In the genomic region with DNA sequence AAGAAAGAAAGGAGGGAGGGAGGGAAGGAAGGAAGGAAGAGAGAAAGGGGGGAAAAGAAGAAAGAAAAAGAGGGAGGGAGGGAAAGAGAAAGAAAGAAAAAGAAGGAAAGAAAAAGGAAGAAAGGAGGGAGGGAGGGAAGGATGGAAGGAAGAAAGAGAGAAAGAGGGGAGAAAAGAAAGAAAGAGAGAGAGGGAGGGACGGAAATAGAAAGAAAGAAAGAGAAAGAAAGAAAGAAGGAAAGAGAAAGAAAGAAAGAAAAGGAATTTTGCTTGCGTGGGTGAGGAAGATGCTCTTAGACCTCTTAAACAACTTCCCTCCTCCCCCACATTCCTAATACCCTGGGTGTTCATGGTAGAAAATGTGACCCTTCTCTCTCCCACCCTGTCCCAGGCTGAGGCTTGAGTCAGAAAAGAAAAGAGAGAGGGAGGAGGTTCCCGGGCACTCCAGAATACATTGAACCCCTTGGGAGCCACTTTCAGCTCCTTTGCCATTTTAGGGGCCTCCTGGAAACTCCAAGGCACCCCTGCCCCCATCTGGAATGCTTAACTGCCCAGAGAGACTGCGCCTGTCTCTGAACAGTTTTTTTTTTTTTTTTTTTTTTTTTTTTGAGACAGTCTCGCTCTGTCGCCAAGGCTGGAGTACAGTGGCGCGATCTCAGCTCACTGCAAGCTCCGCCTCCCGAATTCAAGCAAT, we compare ENCODE assay signal across 11 cellular contexts. TPM values are rescaled to one million over a fixed set of nuclear protein-coding genes. Genes with fewer than 3 reads are reported as not detected.
DNase-seq lines count a peak whose midpoint lies in the region; TF ChIP-seq lines count a peak whose summit lies in the region.
"Had no signal": no experiment of that assay in that cellular context is flagged by ENCODE, and none has a peak within 500 bp of the region (broad histone marks: within the 10 kb centered on the region; RNA-seq: fewer than 3 reads in every experiment).

No MANE protein-coding gene starts in this region.

- no peak overlapping the region for H3K27ac Mint-ChIP-seq in T-helper 2 cell treated with Interferon-gamma antibody and Interleukin-4, amounts not matched to agents 5 μg/mL and 100 μg/mL, for 36 hours
- H3K27ac Mint-ChIP-seq: IgD-negative memory B cell had no signal

- H3K27ac ChIP-seq in ascending aorta (peak overlapping the region; percentile 34 to 56), iPS-18a (ENCODE audit: low read length) (no peak overlapping the region), spleen (peak overlapping the region in 7 of 8 donors; percentile 8 to 54 (median 34))

- intact Hi-C loops in ascending aorta (cut with DNase I) (loop anchor here (10.0 kb wide), 1 partner anchor 233 kb away; no protein-coding TSS in a partner anchor), spleen (cut with DNase I; ENCODE audit: low total_unique reads) (loop anchor here (5.0 to 10.0 kb wide), 3 partner anchors 53 to 290 kb away; a partner anchor contains a TSS)

- H3K4me1 ChIP-seq in ascending aorta (peaks cover 0 to 20% of the 10 kb centered on the region in 2 donors), iPS-18a (ENCODE audit: control insufficient read depth, low read depth, low read length) (peaks cover 5% of the 10 kb centered on the region), spleen (peaks cover 0 to 65% (median 35%) of the 10 kb centered on the region in 6 donors)

- WGBS in spleen, 5 donors: 42 to 61% (median 48%) methylated on average over 10 of the region's 10 CpGs

- peaks cover 23% of the 10 kb centered on the region for H3K27me3 Mint-ChIP-seq in T-helper 2 cell treated with Interferon-gamma antibody and Interleukin-4, amounts not matched to agents 5 μg/mL and 100 μg/mL, for 36 hours (ENCODE audit: low read depth)

- H3K4me3 ChIP-seq in ascending aorta (peak overlapping the region in 1 of 2 donors; percentile 51), iPS-18a (ENCODE audit: low read length) (peak overlapping the region; percentile 35), spleen (no peak overlapping the region)
- H3K4me3 ChIP-seq: testis had no signal

- TF ChIP-seq CTCF in ascending aorta (IDR thresholded peaks at IDR 0.05) (no peak), spleen (IDR thresholded peaks at IDR 0.05 in 8 of 11, conservative IDR thresholded peaks at IDR 0.05 in 3 of 11) (no peak)

- H3K27me3 ChIP-seq in ascending aorta (no peaks in the 10 kb centered on the region), iPS-18a (ENCODE audit: control insufficient read depth, insufficient read depth, low read length) (no peaks in the 10 kb centered on the region), spleen (replicated peaks in 1 of 7) (peaks cover 0 to 35% (median 0%) of the 10 kb centered on the region in 7 donors)
- H3K27me3 ChIP-seq: testis had no signal

- DNase-seq in T-helper 2 cell treated with Interferon-gamma antibody and Interleukin-4, amounts not matched to agents 5 μg/mL and 100 μg/mL, for 36 hours (ENCODE audit: low spot score): no peak
- DNase-seq in T-helper 2 cell: no peak
- no peak for DNase-seq in ascending aorta (ENCODE audit: low spot score in 2 of 2)
- DNase-seq in spleen: no peak
- DNase-seq in stimulated activated CD4-positive, alpha-beta T cell treated with anti-CD3 and anti-CD28 coated beads, Interleukin-12 subunit alpha, Interleukin-12 subunit beta, amount 100 ng/mL, for 4 hours: no peak
- no peak for DNase-seq in activated T-cell treated with anti-CD3 and anti-CD28 coated beads for 4 hours
- no peak for DNase-seq in NCI-H69 (lab: John Stamatoyannopoulos, UW)
- DNase-seq: stimulated activated CD4-positive, alpha-beta T cell treated with anti-CD3 and anti-CD28 coated beads, Interleukin-4, amount 100 ng/mL, for 1 hour; testis had no signal

- no peak for TF ChIP-seq POLR2A in spleen (IDR thresholded peaks at IDR 0.05)

- H3K36me3 ChIP-seq in ascending aorta (no peaks in the 10 kb centered on the region), iPS-18a (ENCODE audit: control insufficient read depth, low read depth, low read length) (no peaks in the 10 kb centered on the region), spleen (no peaks in the 10 kb centered on the region)

- H3K9me3 ChIP-seq in ascending aorta (no peaks in the 10 kb centered on the region), iPS-18a (ENCODE audit: control insufficient read depth, low read depth, low read length) (no peaks in the 10 kb centered on the region), spleen (peaks cover 0 to 7% (median 0%) of the 10 kb centered on the region in 8 donors)
- H3K9me3 ChIP-seq: testis had no signal

- no peaks in the 10 kb centered on the region for H3K9me3 Mint-ChIP-seq in T-helper 2 cell treated with Interferon-gamma antibody and Interleukin-4, amounts not matched to agents 5 μg/mL and 100 μg/mL, for 36 hours

- peak overlapping the region; percentile 34 for H3K4me3 Mint-ChIP-seq in T-helper 2 cell treated with Interferon-gamma antibody and Interleukin-4, amounts not matched to agents 5 μg/mL and 100 μg/mL, for 36 hours
- H3K4me3 Mint-ChIP-seq: IgD-negative memory B cell had no signal

- no peaks in the 10 kb centered on the region for H3K36me3 Mint-ChIP-seq in T-helper 2 cell treated with Interferon-gamma antibody and Interleukin-4, amounts not matched to agents 5 μg/mL and 100 μg/mL, for 36 hours (ENCODE audit: low read depth)
- H3K36me3 Mint-ChIP-seq: IgD-negative memory B cell had no signal

- no peak overlapping the region for H3K9ac ChIP-seq in iPS-18a (ENCODE audit: low read length)

- H3K4me1 Mint-ChIP-seq in T-helper 2 cell treated with Interferon-gamma antibody and Interleukin-4, amounts not matched to agents 5 μg/mL and 100 μg/mL, for 36 hours (ENCODE audit: low read depth): peaks cover 9% of the 10 kb centered on the region

RNA-seq across cellular contexts. Expression of a gene that starts 9.2 kb away (rescaled TPM):
- total RNA-seq in ascending aorta (47.4 TPM), spleen (10 to 100 TPM; 42.2 to 84.6 (median 54.6) TPM)
- polyA plus RNA-seq in spleen: 10 to 100 TPM; 14.0 to 66.7 (median 50.3) TPM
- polyA plus RNA-seq: IgD-negative memory B cell had no signal

RNA-seq across cellular contexts. Expression of a gene that starts 11.7 kb away (rescaled TPM):
- total RNA-seq in ascending aorta (161 TPM), spleen (10 to 100 TPM in 4 of 7 donors, 1 to 10 TPM in 3; 1.8 to 28.3 (median 11.8) TPM)
- polyA plus RNA-seq in spleen: 1 to 10 TPM; 7.4 to 8.5 (median 7.8) TPM
- polyA plus RNA-seq: IgD-negative memory B cell had no signal

RNA-seq across cellular contexts. Expression of a gene that starts 31.0 kb away (rescaled TPM):
- total RNA-seq in ascending aorta (393 TPM), spleen (1,000 to 10,000 TPM in 4 of 7 donors, 100 to 1,000 TPM in 3; 356 to 1,972 (median 1,411) TPM)
- 1,000 to 10,000 TPM; 1,207 to 2,442 (median 2,131) TPM for polyA plus RNA-seq in spleen

RNA-seq across cellular contexts. Expression of a gene that starts 31.1 kb away (rescaled TPM):
- total RNA-seq in ascending aorta (11.8 TPM), spleen (10 to 100 TPM; 14.6 to 43.2 (median 28.0) TPM)
- 100 to 1,000 TPM in 1 of 3 donors, 10 to 100 TPM in 2; 95.1 to 131 (median 99.6) TPM for polyA plus RNA-seq in spleen

RNA-seq across cellular contexts. Expression of a gene that starts 37.9 kb away (rescaled TPM):
- total RNA-seq in ascending aorta (70.8 TPM), spleen (100 to 1,000 TPM in 4 of 7 donors, 10 to 100 TPM in 3; 60.2 to 114 (median 100) TPM)
- polyA plus RNA-seq in spleen: 100 to 1,000 TPM in 1 of 3 donors, 10 to 100 TPM in 2; 42.0 to 101 (median 42.5) TPM
